In genomic region chr1:112761714-112762480, GRCh38 we compare ENCODE assay signal across 14 cellular contexts. TPM values are rescaled to one million over a fixed set of nuclear protein-coding genes. Genes with fewer than 3 reads are reported as not detected.
A peak's percentile ranks its signal among the peaks of the same experiment; 100 is the strongest.
DNase-seq lines count a peak whose midpoint lies in the region; ATAC-seq and TF ChIP-seq lines count a peak whose summit lies in the region.
"Had no signal": no experiment of that assay in that cellular context is flagged by ENCODE, and none has a peak within 500 bp of the region (broad histone marks: within the 10 kb centered on the region; RNA-seq: fewer than 3 reads in every experiment).

No MANE protein-coding gene starts in this region.

- H3K23ac ChIP-seq in IMR-90 (ENCODE audit: low read depth, low read length): no peak overlapping the region

- no peak overlapping the region for H3K4me2 ChIP-seq in IMR-90 (ENCODE audit: low read depth, low read length)
- H3K4me2 ChIP-seq in parathyroid adenoma (ENCODE audit: low read length): no peak overlapping the region

- no peak for TF ChIP-seq RAD21 in IMR-90 (IDR thresholded peaks at IDR 0.05; ENCODE audit: low read length)

- H3K79me1 ChIP-seq in IMR-90 (ENCODE audit: low read depth in 1 of 2, low read length in 2 of 2): no peaks in the 10 kb centered on the region

- H3K9me3 ChIP-seq in IMR-90 (ENCODE audit: control insufficient read depth, insufficient read depth, low read length) (no peaks in the 10 kb centered on the region), parathyroid adenoma (ENCODE audit: control insufficient read depth, low read length) (no peaks in the 10 kb centered on the region)
- H3K9me3 ChIP-seq: tibial nerve had no signal

- peaks cover 9% of the 10 kb centered on the region for H3K4me1 ChIP-seq in IMR-90 (ENCODE audit: control insufficient read depth, insufficient read depth, low read length)
- no peaks in the 10 kb centered on the region for H3K4me1 ChIP-seq in parathyroid adenoma
- H3K4me1 ChIP-seq: tibial nerve had no signal

- no peak overlapping the region for H4K8ac ChIP-seq in IMR-90 (ENCODE audit: low read depth in 2 of 2, low read length in 2 of 2)

- no peaks in the 10 kb centered on the region for H3K79me2 ChIP-seq in parathyroid adenoma

- no peak for DNase-seq in IMR-90
- DNase-seq in NCI-H2107 treated with DMSO at 0.1 percent for 48 hours (lab: John Stamatoyannopoulos, UW; ENCODE audit: unreplicated experiment): peak; percentile 97
- DNase-seq in epithelial cell of prostate (ENCODE audit: low read depth, low spot score): peak; percentile 41
- DNase-seq: C1 segment of cervical spinal cord; head of caudate nucleus; NCI-H345; stimulated activated CD4-positive, alpha-beta T cell treated with anti-CD3 and anti-CD28 coated beads, Interleukin-1b, Interleukin-23, amount 100 ng/mL, for 48 hours; T-cell had no signal

- TF ChIP-seq CTCF in IMR-90 (conservative IDR thresholded peaks at IDR 0.05; ENCODE audit: low read depth, low read length) (no peak), parathyroid adenoma (IDR thresholded peaks at IDR 0.05) (no peak)

- H2AK9ac ChIP-seq in IMR-90 (replicated peaks; ENCODE audit: low read depth, low read length, poor library complexity): no peak overlapping the region

- no peak overlapping the region for H4K91ac ChIP-seq in IMR-90 (ENCODE audit: insufficient read depth, low read depth, low read length)

- H2AK5ac ChIP-seq in IMR-90 (ENCODE audit: low read depth, low read length): no peak overlapping the region

- POLR2A ChIA-PET in IMR-90 (lab: Charles Lee; ENCODE audit: unreplicated experiment): interaction anchor here (0.6 kb wide), 1 partner anchor 993 kb away, joined by 4 read pairs; no protein-coding TSS in a partner anchor

- no peak overlapping the region for H2BK5ac ChIP-seq in IMR-90 (ENCODE audit: low read depth, low read length, poor library complexity, severe bottlenecking)

- H3K14ac ChIP-seq in IMR-90 (replicated peaks; ENCODE audit: low read depth, low read length): no peak overlapping the region

- BruUV-seq in IMR-90 (replicated peaks; lab: Mats Ljungman, UMichigan): no TSS peak

- no peaks in the 10 kb centered on the region for H4K20me1 ChIP-seq in IMR-90 (ENCODE audit: insufficient read depth, low read length)

- in situ Hi-C loops in IMR-90 (cut with MboI; ENCODE audit: low sequenced_read_pairs): no loop called here

- no CpG with 5 or more reads among the region's 9 CpGs for WGBS in IMR-90 (ENCODE audit: extremely low coverage in 2 of 2, insufficient read length in 1 of 2), 2 experiments

- intact Hi-C loops in IMR-90 (cut with micrococcal nuclease): no loop called here

- H3K27me3 ChIP-seq in IMR-90 (ENCODE audit: control insufficient read depth, insufficient read depth, low read length): peaks cover 8% of the 10 kb centered on the region
- no peaks in the 10 kb centered on the region for H3K27me3 ChIP-seq in parathyroid adenoma (ENCODE audit: control insufficient read depth, insufficient read depth, low read length)
- H3K27me3 ChIP-seq: tibial nerve had no signal

- H3K4ac ChIP-seq in IMR-90 (ENCODE audit: low read depth, low read length): no peak overlapping the region

- H3K4me3 ChIP-seq in IMR-90 (ENCODE audit: insufficient read depth, low read depth, low read length): no peak overlapping the region
- H3K4me3 ChIP-seq in parathyroid adenoma (ENCODE audit: low read depth, low read length): no peak overlapping the region
- H3K4me3 ChIP-seq: GM12878, tibial nerve had no signal

- no peak overlapping the region for H4K5ac ChIP-seq in IMR-90 (ENCODE audit: low read depth, low read length)

- no peaks in the 10 kb centered on the region for H3K9me1 ChIP-seq in IMR-90 (ENCODE audit: insufficient read depth, low read length)

- no peak overlapping the region for H3K18ac ChIP-seq in IMR-90 (ENCODE audit: low read depth, low read length)

- no peak overlapping the region for H3K56ac ChIP-seq in IMR-90 (ENCODE audit: extremely low read depth, insufficient read depth, low read length)

- H2BK120ac ChIP-seq in IMR-90 (ENCODE audit: low read depth, low read length): peak overlapping the region; percentile 87; the same call in 1 of the 2 replicates

- dilution Hi-C loops in IMR-90 (cut with HindIII; ENCODE audit: low sequenced_read_pairs, unreplicated experiment): no loop called here

- no peak overlapping the region for H2BK20ac ChIP-seq in IMR-90 (ENCODE audit: low read depth, low read length)

- H2AFZ ChIP-seq in IMR-90 (replicated peaks; ENCODE audit: low read length, poor library complexity) (no peak overlapping the region), parathyroid adenoma (peak overlapping the region; percentile 58)

- no peaks in the 10 kb centered on the region for H3K36me3 ChIP-seq in IMR-90 (ENCODE audit: control insufficient read depth, insufficient read depth, low read length)
- H3K36me3 ChIP-seq in parathyroid adenoma (ENCODE audit: control insufficient read depth, insufficient read depth, low read length): no peaks in the 10 kb centered on the region
- H3K36me3 ChIP-seq: tibial nerve had no signal

- no peak overlapping the region for H2BK15ac ChIP-seq in IMR-90 (ENCODE audit: low read depth, low read length)

- no peak for TF ChIP-seq POLR2A in IMR-90 (IDR thresholded peaks at IDR 0.05; ENCODE audit: low read depth, low read length)

- no peak for ATAC-seq in IMR-90 (ENCODE audit: low read depth)
- no peak for ATAC-seq in GM21367 (IDR thresholded peaks at IDR 0.05; ENCODE audit: unreplicated experiment)
- ATAC-seq in HG03097 (IDR thresholded peaks at IDR 0.05; ENCODE audit: low FRiP score, unreplicated experiment): no peak
- no peak for ATAC-seq in HG02884 (IDR thresholded peaks at IDR 0.05; ENCODE audit: unreplicated experiment)
- ATAC-seq: T-cell had no signal

- CTCF ChIA-PET in IMR-90 (lab: Yijun Ruan, JAX): interaction anchor here (1.1 kb wide), 1 partner anchor 312 kb away, joined by 3 read pairs; no protein-coding TSS in a partner anchor

- H3K9ac ChIP-seq in IMR-90 (ENCODE audit: low read depth, low read length) (no peak overlapping the region), parathyroid adenoma (no peak overlapping the region)

- H3K27ac ChIP-seq in IMR-90 (ENCODE audit: insufficient read depth, low read length) (no peak overlapping the region), epithelial cell of prostate (peak overlapping the region; percentile 85), parathyroid adenoma (no peak overlapping the region)
- H3K27ac ChIP-seq: tibial nerve had no signal

TF ChIP-seq in IMR-90, 13 proteins besides CTCF, POLR2A, EP300 and RAD21:
- TF ChIP-seq ELK1 (IDR thresholded peaks at IDR 0.05; ENCODE audit: borderline replicate concordance, low read depth, low read length) (no peak), NFE2L2 (IDR thresholded peaks at IDR 0.05; ENCODE audit: low read depth, low read length) (no peak), CEBPB (IDR thresholded peaks at IDR 0.05; ENCODE audit: low read depth, low read length) (no peak), RFX5 (IDR thresholded peaks at IDR 0.05; ENCODE audit: low read depth, low read length) (no peak), MXI1 (IDR thresholded peaks at IDR 0.05; ENCODE audit: borderline replicate concordance, low read depth, low read length) (no peak), CHD1 (IDR thresholded peaks at IDR 0.05; ENCODE audit: low read depth, low read length) (no peak), SMC3 (IDR thresholded peaks at IDR 0.05; ENCODE audit: low read depth, low read length) (no peak), RCOR1 (IDR thresholded peaks at IDR 0.05; ENCODE audit: insufficient replicate concordance, low read length) (no peak), FOS (IDR thresholded peaks at IDR 0.05; ENCODE audit: low read depth, low read length) (no peak), BHLHE40 (IDR thresholded peaks at IDR 0.05; ENCODE audit: low read depth, low read length) (no peak), MAFK (IDR thresholded peaks at IDR 0.05; ENCODE audit: low read depth, low read length) (no peak), USF2 (IDR thresholded peaks at IDR 0.05; ENCODE audit: low read depth, low read length) (no peak), MAZ (IDR thresholded peaks at IDR 0.05; ENCODE audit: borderline replicate concordance, low read depth, low read length) (no peak)

RNA-seq across cellular contexts. Expression of gene PPM1J, which starts 46.8 kb away (rescaled TPM):
- total RNA-seq in IMR-90 (2012; rRNA removed): 1.4 and 1.8 TPM in 2 replicates
- 2.4 and 2.8 TPM in 2 replicates for polyA plus RNA-seq in IMR-90 (2012; rRNA removed)
- polyA plus RNA-seq in IMR-90 (2012; cell fraction: cytosol; rRNA removed): 2.1 and 3.2 TPM in 2 replicates
- polyA plus RNA-seq in IMR-90 (2012; cell fraction: nucleus; rRNA removed; ENCODE audit: low replicate concordance): 6.2 and 9.1 TPM in 2 replicates

RNA-seq across cellular contexts. Expression of gene RHOC, which starts 55.0 kb away (rescaled TPM):
- 699 and 764 TPM in 2 replicates for total RNA-seq in IMR-90 (2012; rRNA removed)
- 839 and 1,049 TPM in 2 replicates for polyA plus RNA-seq in IMR-90 (2012; rRNA removed)
- 1,262 and 1,322 TPM in 2 replicates for polyA plus RNA-seq in IMR-90 (2012; cell fraction: cytosol; rRNA removed)
- polyA plus RNA-seq in IMR-90 (2012; cell fraction: nucleus; rRNA removed; ENCODE audit: low replicate concordance): 415 and 485 TPM in 2 replicates
